Comparison of ENCODE assay signal across 23 cellular contexts in the genomic region with DNA sequence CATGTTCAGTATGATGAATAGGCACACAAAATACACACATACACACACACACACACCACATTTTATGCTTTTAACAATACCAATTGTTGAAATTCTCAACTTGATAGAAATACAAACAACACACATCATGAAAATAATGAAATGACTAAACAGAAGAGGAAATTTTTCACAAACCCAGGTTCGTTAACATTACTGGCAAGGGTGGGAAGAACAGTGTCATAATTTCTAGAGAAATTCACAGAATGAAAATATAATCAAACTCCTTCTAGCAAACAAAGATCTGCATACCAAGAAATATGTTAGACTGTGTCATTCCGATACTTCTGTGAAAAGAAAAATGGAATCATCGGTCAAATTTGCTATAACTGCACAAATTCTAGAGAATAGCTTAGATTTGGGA. TPM values are rescaled to one million over a fixed set of nuclear protein-coding genes. Genes with fewer than 3 reads are reported as not detected.
A peak's percentile ranks its signal among the peaks of the same experiment; 100 is the strongest.
DNase-seq lines count a peak whose midpoint lies in the region; ATAC-seq and TF ChIP-seq lines count a peak whose summit lies in the region.
"Had no signal": no experiment of that assay in that cellular context is flagged by ENCODE, and none has a peak within 500 bp of the region (broad histone marks: within the 10 kb centered on the region; RNA-seq: fewer than 3 reads in every experiment).

No MANE protein-coding gene starts in this region.

- no peaks in the 10 kb centered on the region for H3K27me3 ChIP-seq in neural progenitor cell
- H3K27me3 ChIP-seq: ascending aorta, spleen had no signal

- peaks cover 63% of the 10 kb centered on the region for H3K36me3 Mint-ChIP-seq in activated CD8-positive, alpha-beta memory T cell treated with anti-CD3 and anti-CD28 coated beads, Interleukin-2, amount 10 ng/mL, durations not matched to agents 7 days and 5 days
- H3K36me3 Mint-ChIP-seq in activated T-helper 17 cell treated with anti-CD3 and anti-CD28 coated beads, Interleukin-2, amount 50 U/mL, for 72 hours (ENCODE audit: low read depth): peaks cover 69% of the 10 kb centered on the region
- peaks cover 17% of the 10 kb centered on the region for H3K36me3 Mint-ChIP-seq in neural progenitor cell
- H3K36me3 Mint-ChIP-seq: type B pancreatic cell had no signal

- H3K27ac Mint-ChIP-seq in activated CD8-positive, alpha-beta memory T cell treated with anti-CD3 and anti-CD28 coated beads, Interleukin-2, amount 10 ng/mL, durations not matched to agents 7 days and 5 days: peak overlapping the region; percentile 88
- peak overlapping the region; percentile 77 for H3K27ac Mint-ChIP-seq in activated T-helper 17 cell treated with anti-CD3 and anti-CD28 coated beads, Interleukin-2, amount 50 U/mL, for 72 hours
- no peak overlapping the region for H3K27ac Mint-ChIP-seq in neural progenitor cell
- H3K27ac Mint-ChIP-seq: type B pancreatic cell had no signal

- H2AFZ ChIP-seq in neural progenitor cell (replicated peaks): no peak overlapping the region

- H3K4me1 ChIP-seq in neural progenitor cell: no peaks in the 10 kb centered on the region
- H3K4me1 ChIP-seq: ascending aorta had no signal

- H3K4me2 ChIP-seq in neural progenitor cell: no peak overlapping the region

- no peak overlapping the region for H3K4me3 ChIP-seq in neural progenitor cell
- H3K4me3 ChIP-seq: ascending aorta, spleen had no signal

- peak overlapping the region; percentile 44 for H3K4me3 Mint-ChIP-seq in activated CD8-positive, alpha-beta memory T cell treated with anti-CD3 and anti-CD28 coated beads, Interleukin-2, amount 10 ng/mL, durations not matched to agents 7 days and 5 days
- H3K4me3 Mint-ChIP-seq in activated T-helper 17 cell treated with anti-CD3 and anti-CD28 coated beads, Interleukin-2, amount 50 U/mL, for 72 hours: peak overlapping the region; percentile 49
- H3K4me3 Mint-ChIP-seq in neural progenitor cell: no peak overlapping the region
- H3K4me3 Mint-ChIP-seq: type B pancreatic cell had no signal

- H3K36me3 ChIP-seq in neural progenitor cell: no peaks in the 10 kb centered on the region
- H3K36me3 ChIP-seq: ascending aorta had no signal

- no peaks in the 10 kb centered on the region for H4K20me1 ChIP-seq in neural progenitor cell (ENCODE audit: low read depth)

- H3K27me3 Mint-ChIP-seq in activated CD8-positive, alpha-beta memory T cell treated with anti-CD3 and anti-CD28 coated beads, Interleukin-2, amount 10 ng/mL, durations not matched to agents 7 days and 5 days: no peaks in the 10 kb centered on the region
- no peaks in the 10 kb centered on the region for H3K27me3 Mint-ChIP-seq in activated T-helper 17 cell treated with anti-CD3 and anti-CD28 coated beads, Interleukin-2, amount 50 U/mL, for 72 hours
- H3K27me3 Mint-ChIP-seq in neural progenitor cell (ENCODE audit: insufficient read depth, low read depth): no peaks in the 10 kb centered on the region
- H3K27me3 Mint-ChIP-seq: type B pancreatic cell had no signal

- peaks cover 4% of the 10 kb centered on the region for H3K9me3 Mint-ChIP-seq in activated CD8-positive, alpha-beta memory T cell treated with anti-CD3 and anti-CD28 coated beads, Interleukin-2, amount 10 ng/mL, durations not matched to agents 7 days and 5 days (ENCODE audit: low read depth)
- peaks cover 4% of the 10 kb centered on the region for H3K9me3 Mint-ChIP-seq in activated T-helper 17 cell treated with anti-CD3 and anti-CD28 coated beads, Interleukin-2, amount 50 U/mL, for 72 hours
- no peaks in the 10 kb centered on the region for H3K9me3 Mint-ChIP-seq in neural progenitor cell
- H3K9me3 Mint-ChIP-seq: type B pancreatic cell had no signal

- TF ChIP-seq CTCF in neural progenitor cell (IDR thresholded peaks at IDR 0.05): no peak

- no peak overlapping the region for H3K9ac ChIP-seq in neural progenitor cell

- DNase-seq in activated CD8-positive, alpha-beta memory T cell treated with anti-CD3 and anti-CD28 coated beads, Interleukin-2, amount 10 ng/mL, durations not matched to agents 7 days and 5 days: no peak
- DNase-seq in activated CD8-positive, alpha-beta memory T cell treated with anti-CD3 and anti-CD28 coated beads for 24 hours: no peak
- no peak for DNase-seq in stimulated activated naive CD8-positive, alpha-beta T cell treated with anti-CD3 and anti-CD28 coated beads, Interleukin-15, Interleukin-2, amounts not matched to agents 100 U/mL and 50 U/mL, for 24 hours
- DNase-seq in NCI-H1694 treated with DMSO at 0.1 percent for 48 hours (lab: John Stamatoyannopoulos, UW): no peak
- no peak for DNase-seq in neural progenitor cell (ENCODE audit: low spot score)
- DNase-seq: activated naive CD4-positive, alpha-beta T cell treated with Interleukin-2 at 50 U/mL for 16 hours; C1 segment of cervical spinal cord; Calu3; central memory CD4-positive, alpha-beta T cell; Karpas-422; mesenchymal stem cell; MV-4-11; NCI-H1694; NCI-H526 treated with DMSO at 0.1 percent for 48 hours; retina; spleen; stimulated activated CD4-positive, alpha-beta T cell treated with anti-CD3 and anti-CD28 coated beads, Interleukin-4, amount 100 ng/mL, for 24 hours had no signal

- no peak overlapping the region for H3K27ac ChIP-seq in neural progenitor cell
- H3K27ac ChIP-seq: ascending aorta, spleen, VCaP had no signal

- H3K4me1 Mint-ChIP-seq in activated CD8-positive, alpha-beta memory T cell treated with anti-CD3 and anti-CD28 coated beads, Interleukin-2, amount 10 ng/mL, durations not matched to agents 7 days and 5 days: peaks cover 65% of the 10 kb centered on the region
- peaks cover 36% of the 10 kb centered on the region for H3K4me1 Mint-ChIP-seq in activated T-helper 17 cell treated with anti-CD3 and anti-CD28 coated beads, Interleukin-2, amount 50 U/mL, for 72 hours
- H3K4me1 Mint-ChIP-seq in neural progenitor cell: no peaks in the 10 kb centered on the region

- no peaks in the 10 kb centered on the region for H3K9me3 ChIP-seq in neural progenitor cell (ENCODE audit: low read depth)
- H3K9me3 ChIP-seq: ascending aorta, spleen had no signal

- no peaks in the 10 kb centered on the region for H3F3A ChIP-seq in neural progenitor cell (ENCODE audit: low read depth)

- no peaks in the 10 kb centered on the region for H3K79me2 ChIP-seq in neural progenitor cell (ENCODE audit: low read depth)

- peak; percentile 62 for ATAC-seq in activated CD8-positive, alpha-beta memory T cell treated with anti-CD3 and anti-CD28 coated beads, Interleukin-2, amount 10 ng/mL, durations not matched to agents 7 days and 5 days
- ATAC-seq in GM18907 (IDR thresholded peaks at IDR 0.05; ENCODE audit: unreplicated experiment) (peak; percentile 30), HG02798 (IDR thresholded peaks at IDR 0.05; ENCODE audit: poor library complexity, unreplicated experiment) (no peak)
- peak; percentile 84 for ATAC-seq in activated T-helper 17 cell treated with anti-CD3 and anti-CD28 coated beads, Interleukin-2, amount 50 U/mL, for 72 hours (replicated peaks)
- peak; percentile 48 for ATAC-seq in stimulated activated naive CD8-positive, alpha-beta T cell treated with anti-CD3 and anti-CD28 coated beads, Interleukin-15, Interleukin-2, amounts not matched to agents 100 U/mL and 50 U/mL, for 24 hours

- CTCF ChIA-PET in activated CD8-positive, alpha-beta memory T cell treated with anti-CD3 and anti-CD28 coated beads, Interleukin-2, amount 10 ng/mL, durations not matched to agents 7 days and 5 days (lab: Charles Lee): no interaction called here

RNA-seq across cellular contexts. Expression of gene ST8SIA4, which starts 41.9 kb away (rescaled TPM):
- 10 to 100 TPM; 53.3 to 59.3 TPM for total RNA-seq in activated CD8-positive, alpha-beta memory T cell treated with anti-CD3 and anti-CD28 coated beads, Interleukin-2, amount 10 ng/mL, durations not matched to agents 7 days and 5 days
- total RNA-seq in activated T-helper 17 cell treated with anti-CD3 and anti-CD28 coated beads, Interleukin-2, amount 50 U/mL, for 72 hours: 10 to 100 TPM; 42.8 to 73.7 TPM
- total RNA-seq in neural progenitor cell (ENCODE audit: low replicate concordance): 0.71 and 0.84 TPM in 2 replicates
- total RNA-seq: Calu3 had no signal

Comparison
In these comparisons a context has a peak if more than half of its experiments do, and no peak if none do; other contexts are left out.
1. RNA of gene ST8SIA4, which starts 41.9 kb away (total RNA-seq): 42.8 to 73.7 TPM in activated T-helper 17 cell treated with anti-CD3 and anti-CD28 coated beads, Interleukin-2, amount 50 U/mL, for 72 hours and 53.3 to 59.3 TPM in activated CD8-positive, alpha-beta memory T cell treated with anti-CD3 and anti-CD28 coated beads, Interleukin-2, amount 10 ng/mL, durations not matched to agents 7 days and 5 days; 0.71 to 0.84 TPM in neural progenitor cell; every median in the first group is over 10 times any median in the second.